8 cellular contexts compared by ENCODE assay signal in the genomic region with DNA sequence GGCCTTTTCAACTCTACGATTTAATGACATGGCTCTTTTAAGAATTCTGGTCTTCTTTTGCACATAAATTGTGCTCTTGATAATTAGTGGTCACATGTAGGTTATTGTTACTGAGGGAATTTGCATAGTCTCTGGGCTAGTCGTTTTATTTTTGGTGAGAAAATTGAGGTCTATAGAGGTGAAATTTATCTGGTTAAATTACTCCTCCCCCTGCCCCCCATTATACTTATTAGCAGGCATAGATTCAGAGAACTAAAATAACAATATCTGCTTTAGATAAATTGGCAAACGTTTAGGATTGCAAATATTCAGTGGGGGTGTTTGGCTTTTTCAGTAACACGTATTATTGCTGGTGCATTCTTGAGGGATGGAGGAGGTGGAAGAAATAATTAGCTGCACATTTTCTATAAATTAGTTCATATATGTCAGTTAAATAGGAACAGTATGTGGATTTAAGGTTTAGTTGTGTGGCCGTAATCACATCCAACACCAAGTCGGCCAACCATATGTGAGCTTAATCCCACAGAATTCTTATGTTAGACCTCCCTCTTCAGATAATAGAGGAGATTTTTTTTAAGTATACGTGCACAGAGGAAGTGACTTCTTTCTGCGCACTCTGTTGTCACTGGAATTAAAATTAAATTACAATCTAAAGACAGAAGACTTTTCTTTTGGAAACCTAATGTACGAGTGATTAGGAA. TPM values are rescaled to one million over a fixed set of nuclear protein-coding genes. Genes with fewer than 3 reads are reported as not detected.
DNase-seq lines count a peak whose midpoint lies in the region; ATAC-seq and TF ChIP-seq lines count a peak whose summit lies in the region.

No MANE protein-coding gene starts in this region.

- no peak for TF ChIP-seq CTCF in H9 (conservative IDR thresholded peaks at IDR 0.05)
- no peak for TF ChIP-seq CTCF in VCaP (conservative IDR thresholded peaks at IDR 0.05)
- peak; percentile 1 for TF ChIP-seq CTCF in foreskin keratinocyte (conservative IDR thresholded peaks at IDR 0.05)

- ATAC-seq in foreskin keratinocyte (no peak), GM18907 (IDR thresholded peaks at IDR 0.05; ENCODE audit: unreplicated experiment) (no peak)

- no peaks in the 10 kb centered on the region for H3K9me3 Mint-ChIP-seq in H9

- DNase-seq in H9 (no peak), foreskin keratinocyte (no peak), NCI-H774 (lab: John Stamatoyannopoulos, UW) (no peak), cortex of kidney (lab: John Stamatoyannopoulos, UW) (no peak)
- DNase-seq in stimulated activated CD4-positive, alpha-beta T cell treated with anti-CD3 and anti-CD28 coated beads, Interleukin-15, amount 100 ng/mL, for 24 hours, result no peak

- H3K36me3 Mint-ChIP-seq in H9 (ENCODE audit: insufficient read depth in 1 of 3, low read depth in 3 of 3), result no peaks in the 10 kb centered on the region

- H3K4me3 ChIP-seq in skeletal muscle tissue (ENCODE audit: low read length in 3 of 3), result peak overlapping the region; percentile 82 to 84 (median 84)

- H3K9ac ChIP-seq in H9 (ENCODE audit: extremely low read depth, insufficient read length, low read length) (no peak overlapping the region), skeletal muscle tissue (ENCODE audit: low read depth in 1 of 3, low read length in 3 of 3) (peak overlapping the region; percentile 83 to 87 (median 86))

- H3K23ac ChIP-seq in H9 (ENCODE audit: insufficient read length, low read depth, low read length), result no peak overlapping the region

- H2BK12ac ChIP-seq in H9 (ENCODE audit: insufficient read length, low read depth, low read length), result no peak overlapping the region

- peaks cover 5% of the 10 kb centered on the region for H3K79me1 ChIP-seq in H9 (ENCODE audit: insufficient read depth, low read depth, low read length, poor library complexity, severe bottlenecking)

- H3K4me3 Mint-ChIP-seq in H9, result peak overlapping the region; percentile 83 to 84

- H3K79me2 ChIP-seq in H9 (ENCODE audit: insufficient read depth, low read length), result peaks cover 28% of the 10 kb centered on the region; the same call in 1 of the 2 replicates

- H3K27ac Mint-ChIP-seq in H9, result no peak overlapping the region

- H4K8ac ChIP-seq in H9 (replicated peaks; ENCODE audit: insufficient read length, low read depth, low read length), result no peak overlapping the region

- H4K20me1 ChIP-seq in H9 (ENCODE audit: control insufficient read depth, insufficient read depth, insufficient read length), result no peaks in the 10 kb centered on the region

- no peak overlapping the region for H2AK5ac ChIP-seq in H9 (ENCODE audit: insufficient read length, low read length)

- no peaks in the 10 kb centered on the region; the same call in 1 of the 2 replicates for H3K27me3 ChIP-seq in H9 (ENCODE audit: insufficient read depth, low read length)
- H3K27me3 ChIP-seq in foreskin keratinocyte, result no peaks in the 10 kb centered on the region
- H3K27me3 ChIP-seq in skeletal muscle tissue (ENCODE audit: control insufficient read depth in 3 of 3, insufficient read depth in 3 of 3, low read length in 3 of 3), result no peaks in the 10 kb centered on the region

- H3T11ph ChIP-seq in H9 (ENCODE audit: low read length), result no peak overlapping the region

- no peak overlapping the region for H3K56ac ChIP-seq in H9 (ENCODE audit: insufficient read length, low read depth, low read length)

- no peaks in the 10 kb centered on the region for H3K9me3 ChIP-seq in H9 (ENCODE audit: control insufficient read depth, low read depth, low read length)
- H3K9me3 ChIP-seq in skeletal muscle tissue (ENCODE audit: control insufficient read depth in 3 of 3, low read length in 3 of 3), result no peaks in the 10 kb centered on the region

- no CpG with 5 or more reads among the region's 9 CpGs for WGBS in H9 (ENCODE audit: extremely low coverage, insufficient read length, low lambda C conversion rate)

- H3K27ac ChIP-seq in H9 (ENCODE audit: insufficient read length, low read depth, low read length), result no peak overlapping the region
- H3K27ac ChIP-seq in VCaP, result peak overlapping the region; percentile 88; the same call in 1 of the 2 replicates
- no peak overlapping the region for H3K27ac ChIP-seq in foreskin keratinocyte
- no peak overlapping the region for H3K27ac ChIP-seq in skeletal muscle tissue (ENCODE audit: low read depth, low read length)

- no peak overlapping the region for H2BK15ac ChIP-seq in H9 (ENCODE audit: low read depth, low read length)

- H3K27me3 Mint-ChIP-seq in H9 (ENCODE audit: low read depth), result peaks cover 21% of the 10 kb centered on the region

- no peak overlapping the region for H2BK120ac ChIP-seq in H9 (ENCODE audit: low read depth, low read length, poor library complexity, severe bottlenecking)

- H3K23me2 ChIP-seq in H9 (ENCODE audit: insufficient read length, low read depth, low read length, poor library complexity, severe bottlenecking), result peaks cover 23% of the 10 kb centered on the region

- H4K5ac ChIP-seq in H9 (ENCODE audit: insufficient read length, low read depth, low read length), result no peak overlapping the region

- H3K4me1 ChIP-seq in H9 (ENCODE audit: insufficient read depth, low read length) (peaks cover 5% of the 10 kb centered on the region; the same call in 1 of the 2 replicates), foreskin keratinocyte (peaks cover 6% of the 10 kb centered on the region), skeletal muscle tissue (ENCODE audit: control insufficient read depth in 3 of 3, insufficient read depth in 3 of 3, low read length in 3 of 3) (peaks cover 11 to 32% (median 14%) of the 10 kb centered on the region in 3 donors)

- no peak overlapping the region for H4K91ac ChIP-seq in H9 (ENCODE audit: insufficient read length, low read depth, low read length)

- H2BK20ac ChIP-seq in H9 (ENCODE audit: low read depth, low read length, poor library complexity, severe bottlenecking), result no peak overlapping the region

- H3K4ac ChIP-seq in H9 (ENCODE audit: low read depth, low read length), result no peak overlapping the region

- no peak overlapping the region for H3K18ac ChIP-seq in H9 (ENCODE audit: insufficient read length, low read depth, low read length)

- H2BK5ac ChIP-seq in H9 (ENCODE audit: insufficient read length, low read length), result no peak overlapping the region

- H3K14ac ChIP-seq in H9 (ENCODE audit: insufficient read depth, low read length), result no peak overlapping the region

- H3K4me1 Mint-ChIP-seq in H9, result peaks cover 30 to 31% of the 10 kb centered on the region in 2 experiments

- peak overlapping the region; percentile 96 for H3K4me2 ChIP-seq in H9 (ENCODE audit: insufficient read depth, insufficient read length, low read length)

- no peak overlapping the region for H2AFZ ChIP-seq in H9 (ENCODE audit: low read length)

- H3K36me3 ChIP-seq in skeletal muscle tissue (ENCODE audit: control insufficient read depth in 3 of 3, insufficient read depth in 3 of 3, low read length in 3 of 3), result no peaks in the 10 kb centered on the region

RNA-seq across cellular contexts. Expression of gene SEPTIN11, which starts 1.9 kb away (rescaled TPM):
- total RNA-seq in H9 (2021) (72.6 and 77.3 TPM in 2 replicates), foreskin keratinocyte (67.5 and 75.3 TPM in 2 replicates), skeletal muscle tissue (325 TPM)
- 19.1 and 25.2 TPM in 2 replicates for polyA plus RNA-seq in foreskin keratinocyte

RNA-seq across cellular contexts. Expression of gene SOWAHB, which starts 53.5 kb away (rescaled TPM):
- total RNA-seq in H9 (2021) (0.13 and 0.26 TPM in 2 replicates), foreskin keratinocyte (0.03 and 0.07 TPM in 2 replicates), skeletal muscle tissue (under 0.01 TPM)
- not detected in 2 replicates for polyA plus RNA-seq in foreskin keratinocyte
